Comparison of ENCODE assay signal across 9 cellular contexts in the genomic region with DNA sequence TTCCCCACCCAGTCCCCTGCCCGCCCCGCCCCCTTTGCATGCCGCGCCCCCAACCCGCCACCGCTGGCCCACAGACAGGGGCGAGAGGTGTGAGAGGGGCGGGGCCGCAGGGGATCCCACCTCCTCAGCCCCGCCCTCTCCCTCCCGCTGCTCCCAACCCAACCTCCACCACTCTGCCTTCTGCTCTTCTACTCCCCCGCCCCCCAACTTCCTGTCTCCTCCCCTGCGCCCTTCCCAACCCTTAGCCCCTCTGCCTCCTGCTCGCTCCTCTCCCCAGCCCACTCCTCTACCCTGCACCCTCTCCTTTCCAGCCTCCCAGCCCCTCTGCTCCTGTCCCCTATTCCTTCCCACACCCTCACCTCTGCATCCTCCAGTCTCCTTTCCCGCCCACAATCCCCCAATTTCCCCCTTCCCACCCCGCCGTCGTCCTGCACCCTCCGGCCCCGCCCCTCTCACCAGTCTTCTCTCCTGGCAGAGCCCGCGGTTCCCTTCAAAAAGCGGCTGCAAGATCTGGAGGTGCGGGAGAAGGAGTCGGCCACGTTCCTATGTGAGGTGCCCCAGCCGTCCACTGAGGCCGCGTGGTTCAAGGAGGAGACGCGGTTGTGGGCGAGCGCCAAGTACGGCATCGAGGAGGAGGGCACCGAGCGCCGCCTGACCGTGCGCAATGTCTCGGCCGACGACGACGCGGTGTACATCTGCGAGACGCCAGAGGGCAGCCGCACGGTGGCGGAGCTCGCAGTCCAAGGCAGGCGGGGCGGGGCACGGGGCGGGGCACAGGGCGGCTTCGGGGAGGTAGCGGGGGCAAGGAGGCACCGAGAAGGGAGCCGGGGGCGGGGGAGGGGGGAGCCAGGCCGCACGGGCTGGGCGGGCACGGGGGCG. TPM values are rescaled to one million over a fixed set of nuclear protein-coding genes. Genes with fewer than 3 reads are reported as not detected.
DNase-seq lines count a peak whose midpoint lies in the region; ATAC-seq, FAIRE-seq and TF ChIP-seq lines count a peak whose summit lies in the region.
"Had no signal": no experiment of that assay in that cellular context is flagged by ENCODE, and none has a peak within 500 bp of the region (broad histone marks: within the 10 kb centered on the region; RNA-seq: fewer than 3 reads in every experiment).

No MANE protein-coding gene starts in this region.

- H3K4me3 ChIP-seq in WERI-Rb-1 (ENCODE audit: low read depth, low read length), result peak overlapping the region; percentile 38
- H3K4me3 ChIP-seq in bronchial epithelial cell (ENCODE audit: low read depth, low read length), result peak overlapping the region; percentile 57

- no peaks in the 10 kb centered on the region for H3K9me3 ChIP-seq in WERI-Rb-1 (ENCODE audit: severe bottlenecking)

- no peak for FAIRE-seq in bronchial epithelial cell (lab: Jason Lieb, UNC)
- FAIRE-seq: G401.6 had no signal

- peak; percentile 61 for TF ChIP-seq CTCF in WERI-Rb-1 (IDR thresholded peaks at IDR 0.05; ENCODE audit: low read depth, low read length)
- TF ChIP-seq CTCF in bronchial epithelial cell (IDR thresholded peaks at IDR 0.05; ENCODE audit: insufficient read depth, low read length, severe bottlenecking), result peak; percentile 77

- DNase-seq in NK-92 (lab: John Stamatoyannopoulos, UW; ENCODE audit: unreplicated experiment) (peak; percentile 54), NCI-H2171 (lab: John Stamatoyannopoulos, UW) (peak; percentile 80), WERI-Rb-1 (peak; percentile 81), bronchial epithelial cell (ENCODE audit: low read depth) (peak; percentile 70), iris pigment epithelial cell (ENCODE audit: low read depth) (peak; percentile 77)
- no peak for DNase-seq in NK-92 treated with Interleukin-12 subunit alpha and Interleukin-12 subunit beta, amount 100 ng/mL, for 24 hours (lab: John Stamatoyannopoulos, UW)
- DNase-seq in stimulated activated CD4-positive, alpha-beta T cell treated with anti-CD3 and anti-CD28 coated beads, Interleukin-12 subunit alpha, Interleukin-12 subunit beta, amount 100 ng/mL, for 48 hours (ENCODE audit: low read depth in 2 of 3, low spot score in 1 of 3), result peak; percentile 77 to 91 (median 81)

- H3K27ac ChIP-seq in WERI-Rb-1, result peak overlapping the region; percentile 56; the same call in 1 of the 2 replicates

- H3K36me3 ChIP-seq in WERI-Rb-1 (no peaks in the 10 kb centered on the region), bronchial epithelial cell (ENCODE audit: control insufficient read depth, insufficient read depth, low read length) (no peaks in the 10 kb centered on the region)

- H3K27me3 ChIP-seq in WERI-Rb-1 (ENCODE audit: insufficient read depth, low read depth, severe bottlenecking) (no peaks in the 10 kb centered on the region), bronchial epithelial cell (ENCODE audit: control insufficient read depth, insufficient read depth, low read length) (peaks cover 3% of the 10 kb centered on the region)

- peak; percentile 92 for ATAC-seq in HG03064 (IDR thresholded peaks at IDR 0.05; ENCODE audit: low read depth, unreplicated experiment)

RNA-seq across cellular contexts. Expression of gene OBSCN, which starts 5.4 kb away (rescaled TPM):
- total RNA-seq in bronchial epithelial cell, result 6.3 and 7.6 TPM in 2 replicates

RNA-seq across cellular contexts. Expression of gene IBA57, which starts 47.6 kb away (rescaled TPM):
- 2.0 and 2.6 TPM in 2 replicates for total RNA-seq in bronchial epithelial cell
